Comparison of ENCODE assay signal across 27 cellular contexts in genomic region chr19:53597023-53597422, GRCh38. TPM values are rescaled to one million over a fixed set of nuclear protein-coding genes. Genes with fewer than 3 reads are reported as not detected.
"Had no signal": no experiment of that assay in that cellular context is flagged by ENCODE, and none has a peak within 500 bp of the region (broad histone marks: within the 10 kb centered on the region; RNA-seq: fewer than 3 reads in every experiment).

No MANE protein-coding gene starts in this region.

- H3K9me3 ChIP-seq: gastroesophageal sphincter, heart left ventricle, psoas muscle, suprapubic skin, upper lobe of right lung had no signal

- H3K9ac ChIP-seq: neural progenitor cell had no signal

- H3K27me3 ChIP-seq: dorsolateral prefrontal cortex, heart left ventricle, neural progenitor cell, suprapubic skin, upper lobe of right lung had no signal

- H3K36me3 ChIP-seq: gastroesophageal sphincter, heart left ventricle, neural progenitor cell, suprapubic skin, upper lobe of right lung had no signal

- H3K4me3 ChIP-seq: dorsolateral prefrontal cortex, gastroesophageal sphincter, heart left ventricle, mucosa of descending colon, neural progenitor cell, psoas muscle, suprapubic skin, upper lobe of right lung had no signal

- H3K4me1 ChIP-seq: gastroesophageal sphincter, psoas muscle, suprapubic skin, upper lobe of right lung had no signal

- DNase-seq: activated CD4-positive, alpha-beta memory T cell treated with anti-CD3 and anti-CD28 coated beads, Interleukin-2, amount 10 ng/mL, durations not matched to agents 7 days and 5 days; activated CD4-positive, alpha-beta T cell treated with anti-CD3 and anti-CD28 coated beads for 4 hours; activated CD8-positive, alpha-beta memory T cell treated with anti-CD3 and anti-CD28 coated beads, Interleukin-2, amount 10 ng/mL, durations not matched to agents 7 days and 5 days; activated naive CD4-positive, alpha-beta T cell treated with anti-CD3 and anti-CD28 coated beads for 36 hours; activated T-cell treated with anti-CD3 and anti-CD28 coated beads, Interleukin-2, amount 50 U/mL, for 1 hour; anterior cingulate cortex; central memory CD4-positive, alpha-beta T cell; dorsolateral prefrontal cortex; endodermal cell; erythroblast; heart left ventricle; left ventricle myocardium superior; naive B cell; psoas muscle; right cardiac atrium; small intestine; stimulated activated CD4-positive, alpha-beta T cell treated with anti-CD3 and anti-CD28 coated beads, Interleukin-15, amount 100 ng/mL, for 24 hours; stimulated activated CD4-positive, alpha-beta T cell treated with anti-CD3 and anti-CD28 coated beads, Interleukin-2, amount 100 ng/mL, for 48 hours; stimulated activated naive CD8-positive, alpha-beta T cell treated with anti-CD3 and anti-CD28 coated beads, Interleukin-15, amount 100 ng/mL, for 72 hours; T-helper 17 cell; upper lobe of right lung had no signal

- H3K27ac ChIP-seq: dorsolateral prefrontal cortex, gastroesophageal sphincter, neural progenitor cell, psoas muscle, upper lobe of right lung had no signal

- ATAC-seq: activated CD8-positive, alpha-beta memory T cell treated with anti-CD3 and anti-CD28 coated beads, Interleukin-2, amount 10 ng/mL, durations not matched to agents 7 days and 5 days; gastroesophageal sphincter; heart left ventricle; left ventricle myocardium superior; mucosa of descending colon; psoas muscle; right cardiac atrium; stimulated activated naive CD8-positive, alpha-beta T cell treated with anti-CD3 and anti-CD28 coated beads, Interleukin-15, amount 100 ng/mL, for 72 hours; T-helper 17 cell; upper lobe of right lung had no signal

RNA-seq across cellular contexts. Expression of gene DPRX, which starts 34.8 kb away (rescaled TPM):
- total RNA-seq: activated CD4-positive, alpha-beta memory T cell treated with anti-CD3 and anti-CD28 coated beads, Interleukin-2, amount 10 ng/mL, durations not matched to agents 7 days and 5 days; activated CD8-positive, alpha-beta memory T cell treated with anti-CD3 and anti-CD28 coated beads, Interleukin-2, amount 10 ng/mL, durations not matched to agents 7 days and 5 days; activated naive CD4-positive, alpha-beta T cell treated with anti-CD3 and anti-CD28 coated beads for 36 hours; activated T-helper 2 cell treated with anti-CD3 and anti-CD28 coated beads, Interferon-gamma antibody, Interleukin-2, Interleukin-4, amounts not matched to agents 10 μg/mL and 5 μg/mL and 100 μg/mL, durations not matched to agents 14 hours and 24 hours and 36 hours; endodermal cell; gastroesophageal sphincter; heart left ventricle; left ventricle myocardium superior; mucosa of descending colon; osteoblast; right cardiac atrium; suprapubic skin; T-helper 17 cell; upper lobe of right lung had no signal
